In the genomic region with DNA sequence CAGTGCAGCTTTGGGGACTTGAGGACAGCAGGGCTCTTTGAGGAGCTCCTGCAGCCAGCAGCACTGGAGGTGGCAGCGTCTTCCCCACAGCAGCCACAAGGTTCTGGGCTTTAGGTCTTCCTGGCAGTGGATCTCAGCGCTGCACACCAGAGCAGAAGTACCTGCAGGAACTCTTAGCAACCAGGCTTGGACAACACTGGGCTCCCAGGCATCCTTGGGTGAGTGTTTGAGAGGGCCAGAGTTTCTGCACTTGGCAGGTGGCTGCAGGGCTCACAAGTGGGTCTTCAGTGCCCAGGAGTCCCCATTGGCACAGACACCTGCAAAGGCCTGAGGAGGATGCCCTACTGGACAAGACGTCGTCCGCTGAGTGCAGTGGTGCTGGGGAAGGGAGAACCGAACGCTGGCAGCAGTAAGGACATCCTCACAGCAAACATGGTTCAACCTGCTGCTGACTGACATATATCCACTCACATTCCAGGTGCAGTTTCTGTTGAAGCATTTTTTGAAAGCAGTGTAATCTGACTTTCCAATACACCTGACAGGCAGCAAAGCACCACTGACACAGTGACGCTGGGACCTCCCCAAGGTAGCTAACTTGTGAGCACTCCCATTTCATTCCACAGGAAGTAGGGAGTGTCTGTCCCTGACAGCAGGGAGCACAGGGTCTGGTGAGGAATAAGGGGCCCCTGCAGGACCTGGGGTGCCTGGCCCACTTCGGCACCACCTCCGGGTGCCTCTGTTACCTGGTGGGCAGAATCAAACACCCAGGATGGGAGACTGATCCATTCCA, we compare ENCODE assay signal across 16 cellular contexts.
DNase-seq lines count a peak whose midpoint lies in the region; ATAC-seq and TF ChIP-seq lines count a peak whose summit lies in the region.
"Had no signal": no experiment of that assay in that cellular context is flagged by ENCODE, and none has a peak within 500 bp of the region (broad histone marks: within the 10 kb centered on the region; RNA-seq: fewer than 3 reads in every experiment).

No MANE protein-coding gene starts in this region.

- intact Hi-C loops in natural killer cell (cut with micrococcal nuclease), result no loop called here
- intact Hi-C loops in thyroid gland (cut with DNase I), result no loop called here
- intact Hi-C loops in lower leg skin (cut with DNase I; ENCODE audit: low total_unique reads), result no loop called here

- H3K27me3 ChIP-seq in lung (ENCODE audit: control insufficient read depth, insufficient read depth) (no peaks in the 10 kb centered on the region), thyroid gland (no peaks in the 10 kb centered on the region)
- H3K27me3 ChIP-seq: BLaER1 treated with 17β-estradiol and CSF1 and Interleukin-3, amounts not matched to agents 10 nM and 100 nM had no signal

- H3K4me1 ChIP-seq in lung (ENCODE audit: control insufficient read depth in 2 of 2, insufficient read depth in 2 of 2, low read length in 2 of 2), result peaks cover 0 to under 1% of the 10 kb centered on the region in 2 donors
- H3K4me1 ChIP-seq in thyroid gland, result peaks cover 0 to 7% of the 10 kb centered on the region in 2 donors

- H3K27ac ChIP-seq in lung (ENCODE audit: low read depth in 1 of 2, low read length in 1 of 2) (no peak overlapping the region), thyroid gland (no peak overlapping the region)
- H3K27ac ChIP-seq: BLaER1 treated with 17β-estradiol and CSF1 and Interleukin-3, amounts not matched to agents 10 nM and 100 nM; HL-60 had no signal

- H3K36me3 Mint-ChIP-seq in natural killer cell treated with Interleukin-12 subunit alpha and Interleukin-12 subunit beta and Interleukin-15 and Interleukin-18, amount 100 ng/mL, for 72 hours, result no peaks in the 10 kb centered on the region
- no peaks in the 10 kb centered on the region for H3K36me3 Mint-ChIP-seq in natural killer cell
- H3K36me3 Mint-ChIP-seq: CD4-positive, CD25-positive, alpha-beta regulatory T cell had no signal

- no peak for DNase-seq in natural killer cell treated with Interleukin-12 subunit alpha and Interleukin-12 subunit beta and Interleukin-15 and Interleukin-18, amount 100 ng/mL, for 72 hours (ENCODE audit: low spot score)
- DNase-seq in natural killer cell, result no peak
- peak; percentile 18 for DNase-seq in lung (ENCODE audit: low spot score)
- DNase-seq in thyroid gland, result peak; percentile 63 to 72
- no peak for DNase-seq in lower leg skin (ENCODE audit: low spot score in 2 of 2)
- no peak for DNase-seq in inferior parietal cortex (ENCODE audit: extremely low spot score)
- DNase-seq in kidney glomerular epithelial cell (lab: John Stamatoyannopoulos, UW), result no peak
- DNase-seq: 8988T; ACHN; CD4-positive, CD25-positive, alpha-beta regulatory T cell; DMS53; H7 had no signal

- no peaks in the 10 kb centered on the region for H3K9me3 ChIP-seq in lung (ENCODE audit: control insufficient read depth in 2 of 2, insufficient read depth in 1 of 2, low read length in 1 of 2)
- H3K9me3 ChIP-seq in thyroid gland, result no peaks in the 10 kb centered on the region
- H3K9me3 ChIP-seq: BLaER1 treated with 17β-estradiol and CSF1 and Interleukin-3, amounts not matched to agents 10 nM and 100 nM had no signal

- 84 to 92% methylated on average over 10 of the region's 10 CpGs for WGBS in lung, 2 donors
- 61 to 78% methylated on average over 8 to 9 of the region's 10 CpGs for WGBS in thyroid gland, 2 donors
- 86 to 92% methylated on average over 10 of the region's 10 CpGs for whole genome bisulfite sequencing in lower leg skin, 2 donors

- H3K4me3 Mint-ChIP-seq in natural killer cell treated with Interleukin-12 subunit alpha and Interleukin-12 subunit beta and Interleukin-15 and Interleukin-18, amount 100 ng/mL, for 72 hours, result no peak overlapping the region
- H3K4me3 Mint-ChIP-seq in natural killer cell, result no peak overlapping the region
- H3K4me3 Mint-ChIP-seq: CD4-positive, CD25-positive, alpha-beta regulatory T cell; GM23338 had no signal

- H3K36me3 ChIP-seq in lung (ENCODE audit: control insufficient read depth in 2 of 2, insufficient read depth in 2 of 2, low read length in 2 of 2) (no peaks in the 10 kb centered on the region), thyroid gland (no peaks in the 10 kb centered on the region)
- H3K36me3 ChIP-seq: BLaER1 treated with 17β-estradiol and CSF1 and Interleukin-3, amounts not matched to agents 10 nM and 100 nM had no signal

- no peaks in the 10 kb centered on the region for H3K4me1 Mint-ChIP-seq in natural killer cell treated with Interleukin-12 subunit alpha and Interleukin-12 subunit beta and Interleukin-15 and Interleukin-18, amount 100 ng/mL, for 72 hours (ENCODE audit: low read depth in 2 of 2)
- no peaks in the 10 kb centered on the region for H3K4me1 Mint-ChIP-seq in natural killer cell
- H3K4me1 Mint-ChIP-seq: CD4-positive, CD25-positive, alpha-beta regulatory T cell had no signal

- no peak overlapping the region for H3K27ac Mint-ChIP-seq in natural killer cell treated with Interleukin-12 subunit alpha and Interleukin-12 subunit beta and Interleukin-15 and Interleukin-18, amount 100 ng/mL, for 72 hours
- H3K27ac Mint-ChIP-seq in natural killer cell, result no peak overlapping the region
- H3K27ac Mint-ChIP-seq: CD4-positive, CD25-positive, alpha-beta regulatory T cell; GM23338 had no signal

- no peaks in the 10 kb centered on the region for H3K9me3 Mint-ChIP-seq in natural killer cell treated with Interleukin-12 subunit alpha and Interleukin-12 subunit beta and Interleukin-15 and Interleukin-18, amount 100 ng/mL, for 72 hours
- no peaks in the 10 kb centered on the region for H3K9me3 Mint-ChIP-seq in natural killer cell
- H3K9me3 Mint-ChIP-seq: GM23338 had no signal

- peaks cover 30 to 39% of the 10 kb centered on the region in 2 donors for H3K27me3 Mint-ChIP-seq in natural killer cell treated with Interleukin-12 subunit alpha and Interleukin-12 subunit beta and Interleukin-15 and Interleukin-18, amount 100 ng/mL, for 72 hours
- H3K27me3 Mint-ChIP-seq in natural killer cell (ENCODE audit: low read depth in 2 of 2), result peaks cover 25 to 26% of the 10 kb centered on the region in 2 donors

- no peak overlapping the region for H3K4me3 ChIP-seq in lung
- no peak overlapping the region for H3K4me3 ChIP-seq in thyroid gland (replicated peaks in 1 of 3)
- no peak overlapping the region for H3K4me3 ChIP-seq in lower leg skin (ENCODE audit: low read depth, poor library complexity, severe bottlenecking)
- H3K4me3 ChIP-seq: BLaER1 treated with 17β-estradiol and CSF1 and Interleukin-3, amounts not matched to agents 10 nM and 100 nM; GM12878; GM23338 had no signal

- peak; percentile 2 to 4 for ATAC-seq in natural killer cell treated with Interleukin-12 subunit alpha and Interleukin-12 subunit beta and Interleukin-15 and Interleukin-18, amount 100 ng/mL, for 72 hours
- ATAC-seq in natural killer cell (no peak), lung (ENCODE audit: insufficient read depth, low FRiP score) (no peak)
- ATAC-seq: GM12878, GM23338 had no signal

- TF ChIP-seq POLR2A in thyroid gland (IDR thresholded peaks at IDR 0.05) (no peak), lower leg skin (IDR thresholded peaks at IDR 0.05) (no peak)

- TF ChIP-seq CTCF in natural killer cell (IDR thresholded peaks at IDR 0.05) (no peak), lung (IDR thresholded peaks at IDR 0.05; ENCODE audit: control extremely low read depth, extremely low read depth) (no peak), thyroid gland (IDR thresholded peaks at IDR 0.05) (no peak), lower leg skin (IDR thresholded peaks at IDR 0.05) (no peak)

Comparison
In these comparisons a context has a peak if more than half of its experiments do, and no peak if none do; other contexts are left out.
1. ATAC-seq: peak in natural killer cell treated with Interleukin-12 subunit alpha and Interleukin-12 subunit beta and Interleukin-15 and Interleukin-18, amount 100 ng/mL, for 72 hours (2 of 2); none in natural killer cell (0 of 3) and lung (single experiment).
2. DNase-seq: peak in lung (single experiment) and thyroid gland (2 of 2); none in natural killer cell treated with Interleukin-12 subunit alpha and Interleukin-12 subunit beta and Interleukin-15 and Interleukin-18, amount 100 ng/mL, for 72 hours (single experiment), natural killer cell (single experiment), lower leg skin (0 of 2), inferior parietal cortex (single experiment) and kidney glomerular epithelial cell (single experiment).